22 cellular contexts compared by ENCODE assay signal in genomic region chr14:55691659-55692058, GRCh38.
"Had no signal": no experiment of that assay in that cellular context is flagged by ENCODE, and none has a peak within 500 bp of the region (broad histone marks: within the 10 kb centered on the region; RNA-seq: fewer than 3 reads in every experiment).

No MANE protein-coding gene starts in this region.

- H3K4me2 ChIP-seq: hepatocyte had no signal

- H3K4me1 ChIP-seq: colonic mucosa, right lobe of liver, testis had no signal

- H3K27ac ChIP-seq: colonic mucosa, foreskin keratinocyte, hepatocyte, neutrophil, psoas muscle, right lobe of liver, testis, transverse colon had no signal

- ATAC-seq: foreskin keratinocyte; left colon; left ventricle myocardium superior; naive thymus-derived CD4-positive, alpha-beta T cell; psoas muscle; right lobe of liver; stimulated activated effector memory CD8-positive, alpha-beta T cell treated with anti-CD3 and anti-CD28 coated beads, Interleukin-12 subunit alpha, Interleukin-12 subunit beta, amount 100 ng/mL, for 72 hours had no signal

- H3K27me3 ChIP-seq: colonic mucosa, foreskin keratinocyte, hepatocyte, neutrophil, right lobe of liver, testis, transverse colon had no signal

- H3K9me3 ChIP-seq: colonic mucosa, neutrophil, psoas muscle, right lobe of liver, testis, transverse colon had no signal

- H3K4me3 ChIP-seq: colonic mucosa, hepatocyte, psoas muscle, right lobe of liver, testis, transverse colon had no signal

- FAIRE-seq: endothelial cell of umbilical vein had no signal

- H3K36me3 ChIP-seq: colonic mucosa, right lobe of liver, transverse colon had no signal

- H2AFZ ChIP-seq: hepatocyte had no signal

- DNase-seq: colonic mucosa; effector CD4-positive, alpha-beta T cell; endodermal cell; erythroblast; foreskin keratinocyte; head of caudate nucleus; left colon; left ventricle myocardium superior; mesendoderm; naive thymus-derived CD4-positive, alpha-beta T cell; nephron progenitor cell; psoas muscle; retina; right lobe of liver; stimulated activated CD4-positive, alpha-beta T cell treated with anti-CD3 and anti-CD28 coated beads, Interleukin-4, amount 100 ng/mL, for 1 hour; stimulated activated CD8-positive, alpha-beta memory T cell treated with anti-CD3 and anti-CD28 coated beads, Interleukin-4, amount 100 ng/mL, for 48 hours; testis; transverse colon had no signal

- H3K79me2 ChIP-seq: hepatocyte had no signal
